14 cellular contexts compared by ENCODE assay signal in the genomic region with DNA sequence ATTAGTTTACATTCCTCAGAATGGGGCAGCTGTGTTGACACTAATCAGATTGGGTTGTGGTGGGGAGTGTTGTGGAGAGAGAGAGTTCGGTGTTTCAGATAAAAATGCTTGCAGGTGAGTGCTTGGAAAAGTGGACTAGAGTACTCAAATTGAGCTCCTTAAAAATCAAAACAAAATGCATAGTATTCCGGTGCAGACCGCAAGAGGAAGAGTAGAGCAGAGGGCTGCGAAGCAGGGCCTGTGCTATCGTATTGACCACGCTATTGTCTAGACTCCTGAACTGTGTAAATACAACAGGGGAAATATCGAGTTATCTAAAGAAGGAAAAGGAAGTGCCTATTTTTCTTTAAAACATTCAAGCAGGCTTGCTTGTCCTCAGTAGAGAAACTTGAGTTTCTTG.
A peak's percentile ranks its signal among the peaks of the same experiment; 100 is the strongest.
DNase-seq lines count a peak whose midpoint lies in the region; ATAC-seq and TF ChIP-seq lines count a peak whose summit lies in the region.
"Had no signal": no experiment of that assay in that cellular context is flagged by ENCODE, and none has a peak within 500 bp of the region (broad histone marks: within the 10 kb centered on the region; RNA-seq: fewer than 3 reads in every experiment).

No MANE protein-coding gene starts in this region.

- no peaks in the 10 kb centered on the region for H3K36me3 Mint-ChIP-seq in dendritic cell treated with granulocyte-macrophage colony-stimulating factor and Interleukin-4, amounts not matched to agents 40 ng/mL and 50 ng/mL, for 4 days (ENCODE audit: low read depth)
- no peaks in the 10 kb centered on the region for H3K36me3 Mint-ChIP-seq in nephron (ENCODE audit: low read depth)
- H3K36me3 Mint-ChIP-seq: activated CD8-positive, alpha-beta memory T cell treated with anti-CD3 and anti-CD28 coated beads, Interleukin-2, amount 10 ng/mL, durations not matched to agents 7 days and 5 days; activated naive CD8-positive, alpha-beta T cell treated with anti-CD3 and anti-CD28 coated beads, Interleukin-2, amount 10 ng/mL, durations not matched to agents 7 days and 5 days; stimulated activated naive B cell treated with anti-CD40 and anti-IgM and Interleukin-4, amounts not matched to agents 10 μg/mL and 1 μg/mL and 100 μg/mL, for 72 hours had no signal

- peaks cover 4% of the 10 kb centered on the region for H3K27me3 Mint-ChIP-seq in dendritic cell treated with granulocyte-macrophage colony-stimulating factor and Interleukin-4, amounts not matched to agents 40 ng/mL and 50 ng/mL, for 4 days
- no peaks in the 10 kb centered on the region for H3K27me3 Mint-ChIP-seq in nephron (ENCODE audit: low read depth)
- H3K27me3 Mint-ChIP-seq: activated naive CD8-positive, alpha-beta T cell treated with anti-CD3 and anti-CD28 coated beads, Interleukin-2, amount 10 ng/mL, durations not matched to agents 7 days and 5 days; stimulated activated naive B cell treated with anti-CD40 and anti-IgM and Interleukin-4, amounts not matched to agents 10 μg/mL and 1 μg/mL and 100 μg/mL, for 72 hours had no signal

- no peak overlapping the region for H3K4me3 ChIP-seq in GM12865 (ENCODE audit: low read depth, low read length)
- no peak overlapping the region for H3K4me3 ChIP-seq in uterus

- H3K4me3 Mint-ChIP-seq in dendritic cell treated with granulocyte-macrophage colony-stimulating factor and Interleukin-4, amounts not matched to agents 40 ng/mL and 50 ng/mL, for 4 days: peak overlapping the region; percentile 15
- H3K4me3 Mint-ChIP-seq in nephron: peak overlapping the region in 2 of 3 experiments; percentile 36 to 56
- H3K4me3 Mint-ChIP-seq: activated CD8-positive, alpha-beta memory T cell treated with anti-CD3 and anti-CD28 coated beads, Interleukin-2, amount 10 ng/mL, durations not matched to agents 7 days and 5 days; activated naive CD8-positive, alpha-beta T cell treated with anti-CD3 and anti-CD28 coated beads, Interleukin-2, amount 10 ng/mL, durations not matched to agents 7 days and 5 days; stimulated activated naive B cell treated with anti-CD40 and anti-IgM and Interleukin-4, amounts not matched to agents 10 μg/mL and 1 μg/mL and 100 μg/mL, for 72 hours had no signal

- H3K27ac ChIP-seq in uterus: no peak overlapping the region

- no peaks in the 10 kb centered on the region for H3K36me3 ChIP-seq in uterus

- H3K27ac Mint-ChIP-seq in dendritic cell treated with granulocyte-macrophage colony-stimulating factor and Interleukin-4, amounts not matched to agents 40 ng/mL and 50 ng/mL, for 4 days: no peak overlapping the region
- H3K27ac Mint-ChIP-seq in nephron: peak overlapping the region; percentile 64 to 89 (median 82)
- H3K27ac Mint-ChIP-seq: activated CD8-positive, alpha-beta memory T cell treated with anti-CD3 and anti-CD28 coated beads, Interleukin-2, amount 10 ng/mL, durations not matched to agents 7 days and 5 days; activated naive CD8-positive, alpha-beta T cell treated with anti-CD3 and anti-CD28 coated beads, Interleukin-2, amount 10 ng/mL, durations not matched to agents 7 days and 5 days; stimulated activated naive B cell treated with anti-CD40 and anti-IgM and Interleukin-4, amounts not matched to agents 10 μg/mL and 1 μg/mL and 100 μg/mL, for 72 hours had no signal

- H3K4me1 ChIP-seq in uterus: no peaks in the 10 kb centered on the region

- TF ChIP-seq CTCF in GM12865 (IDR thresholded peaks at IDR 0.05; ENCODE audit: insufficient read depth, low read depth, low read length, missing control alignments): no peak
- no peak for TF ChIP-seq CTCF in nephron (IDR thresholded peaks at IDR 0.05; ENCODE audit: unreplicated experiment in 3 of 3)
- no peak for TF ChIP-seq CTCF in uterus (IDR thresholded peaks at IDR 0.05)

- peak; percentile 17 for DNase-seq in GM12865 (ENCODE audit: low read depth)
- DNase-seq in NCI-H146 treated with DMSO at 0.1 percent for 48 hours (lab: John Stamatoyannopoulos, UW; ENCODE audit: unreplicated experiment): peak; percentile 98
- DNase-seq in uterus: no peak
- no peak for DNase-seq in GM03348 (ENCODE audit: low spot score)
- DNase-seq in NCI-H524 treated with DMSO at 0.1 percent for 48 hours (lab: John Stamatoyannopoulos, UW): no peak
- DNase-seq: activated CD8-positive, alpha-beta memory T cell treated with anti-CD3 and anti-CD28 coated beads, Interleukin-2, amount 10 ng/mL, durations not matched to agents 7 days and 5 days; activated naive CD8-positive, alpha-beta T cell treated with anti-CD3 and anti-CD28 coated beads, Interleukin-2, amount 10 ng/mL, durations not matched to agents 7 days and 5 days; DND-41; H7; stimulated activated CD4-positive, alpha-beta T cell treated with anti-CD3 and anti-CD28 coated beads, Interleukin-4, amount 100 ng/mL, for 24 hours; stimulated activated naive B cell treated with anti-CD40 and anti-IgM and Interleukin-4, amounts not matched to agents 10 μg/mL and 1 μg/mL and 100 μg/mL, for 72 hours had no signal

- H3K9me3 ChIP-seq in uterus: no peaks in the 10 kb centered on the region

- H3K9me3 Mint-ChIP-seq in dendritic cell treated with granulocyte-macrophage colony-stimulating factor and Interleukin-4, amounts not matched to agents 40 ng/mL and 50 ng/mL, for 4 days: no peaks in the 10 kb centered on the region
- no peaks in the 10 kb centered on the region for H3K9me3 Mint-ChIP-seq in nephron
- H3K9me3 Mint-ChIP-seq: stimulated activated naive B cell treated with anti-CD40 and anti-IgM and Interleukin-4, amounts not matched to agents 10 μg/mL and 1 μg/mL and 100 μg/mL, for 72 hours had no signal

- no peaks in the 10 kb centered on the region for H3K27me3 ChIP-seq in uterus

- peaks cover 6% of the 10 kb centered on the region for H3K4me1 Mint-ChIP-seq in dendritic cell treated with granulocyte-macrophage colony-stimulating factor and Interleukin-4, amounts not matched to agents 40 ng/mL and 50 ng/mL, for 4 days (ENCODE audit: low read depth)
- peaks cover 5% of the 10 kb centered on the region for H3K4me1 Mint-ChIP-seq in nephron

- TF ChIP-seq POLR2A in uterus (IDR thresholded peaks at IDR 0.05): no peak

- no peak for ATAC-seq in GM18520 (IDR thresholded peaks at IDR 0.05; ENCODE audit: unreplicated experiment)
- ATAC-seq: activated CD8-positive, alpha-beta memory T cell treated with anti-CD3 and anti-CD28 coated beads, Interleukin-2, amount 10 ng/mL, durations not matched to agents 7 days and 5 days; stimulated activated naive B cell treated with anti-CD40 and anti-IgM and Interleukin-4, amounts not matched to agents 10 μg/mL and 1 μg/mL and 100 μg/mL, for 72 hours had no signal

- intact Hi-C loops in dendritic cell treated with granulocyte-macrophage colony-stimulating factor and Interleukin-4, amounts not matched to agents 40 ng/mL and 50 ng/mL, for 4 days (cut with micrococcal nuclease): no loop called here
- intact Hi-C loops in uterus (cut with DNase I; ENCODE audit: low total_unique reads): no loop called here

Comparison
In these comparisons a context has a peak if more than half of its experiments do, and no peak if none do; other contexts are left out.
1. DNase-seq: peak in GM12865 (single experiment) and NCI-H146 treated with DMSO at 0.1 percent for 48 hours (single experiment); none in uterus (0 of 2), GM03348 (single experiment) and NCI-H524 treated with DMSO at 0.1 percent for 48 hours (single experiment).